13 cellular contexts compared by ENCODE assay signal in the genomic region with DNA sequence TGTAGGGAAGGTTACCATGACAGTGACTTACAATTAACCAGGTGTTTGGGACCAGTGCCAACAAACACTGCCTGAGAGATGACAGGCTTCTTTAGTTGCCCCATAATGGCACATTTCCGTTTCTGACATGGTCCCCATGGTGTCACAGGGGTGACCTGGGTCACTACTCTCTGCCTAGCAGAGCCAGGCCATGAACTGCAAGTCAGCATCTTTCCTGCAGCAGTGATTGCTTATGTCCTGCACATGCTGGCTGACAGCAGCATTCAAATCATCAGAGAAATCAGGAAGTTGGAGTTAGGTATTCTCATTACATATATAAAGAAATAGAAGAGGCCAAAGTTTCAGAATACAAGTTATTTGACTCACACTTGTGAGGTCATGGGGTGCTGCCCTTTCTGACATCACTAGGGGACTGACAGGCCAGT. TPM values are rescaled to one million over a fixed set of nuclear protein-coding genes. Genes with fewer than 3 reads are reported as not detected.
DNase-seq lines count a peak whose midpoint lies in the region; ATAC-seq, FAIRE-seq and TF ChIP-seq lines count a peak whose summit lies in the region.
"Had no signal": no experiment of that assay in that cellular context is flagged by ENCODE, and none has a peak within 500 bp of the region (broad histone marks: within the 10 kb centered on the region; RNA-seq: fewer than 3 reads in every experiment).

No MANE protein-coding gene starts in this region.

- no peak for FAIRE-seq in GM19239 (lab: Jason Lieb, UNC)
- FAIRE-seq: astrocyte had no signal

- DNase-seq in DMS53 (lab: John Stamatoyannopoulos, UW), result peak; percentile 85
- DNase-seq in NCI-H69 (lab: John Stamatoyannopoulos, UW), result peak; percentile 88
- no peak for DNase-seq in left lobe of liver (ENCODE audit: low spot score)
- no peak for DNase-seq in COLO829 (ENCODE audit: low spot score)
- no peak for DNase-seq in GM19239 (ENCODE audit: insufficient read length, low spot score)
- no peak for DNase-seq in GM13977 (ENCODE audit: low spot score)
- DNase-seq: effector CD4-positive, alpha-beta T cell; gastrocnemius medialis; left colon; NCI-H1092 had no signal

- no peak for TF ChIP-seq CTCF in GM13977 (IDR thresholded peaks at IDR 0.05; ENCODE audit: extremely low read depth, insufficient read depth, missing control alignments)

- ATAC-seq in GM18909 (IDR thresholded peaks at IDR 0.05; ENCODE audit: poor library complexity, unreplicated experiment) (peak; percentile 44), left lobe of liver (peak; percentile 41), HG02885 (IDR thresholded peaks at IDR 0.05; ENCODE audit: poor library complexity, unreplicated experiment) (no peak)
- ATAC-seq: gastrocnemius medialis, left colon had no signal

- in situ Hi-C loops in GM13977 (cut with MboI; ENCODE audit: low pct_unique_long_range_greater_than_20kb, low sequenced_read_pairs, unreplicated experiment), result no loop called here

RNA-seq across cellular contexts. Expression of gene ZNRF2, which starts 47.1 kb away (rescaled TPM):
- total RNA-seq in left lobe of liver, result 18.6 TPM

Comparison
In these comparisons a context has a peak if more than half of its experiments do, and no peak if none do; other contexts are left out.
1. DNase-seq: peak in DMS53 (single experiment) and NCI-H69 (single experiment); none in left lobe of liver (single experiment), COLO829 (single experiment), GM19239 (single experiment) and GM13977 (single experiment).